ENCODE assay signal across 11 cellular contexts in the genomic region with DNA sequence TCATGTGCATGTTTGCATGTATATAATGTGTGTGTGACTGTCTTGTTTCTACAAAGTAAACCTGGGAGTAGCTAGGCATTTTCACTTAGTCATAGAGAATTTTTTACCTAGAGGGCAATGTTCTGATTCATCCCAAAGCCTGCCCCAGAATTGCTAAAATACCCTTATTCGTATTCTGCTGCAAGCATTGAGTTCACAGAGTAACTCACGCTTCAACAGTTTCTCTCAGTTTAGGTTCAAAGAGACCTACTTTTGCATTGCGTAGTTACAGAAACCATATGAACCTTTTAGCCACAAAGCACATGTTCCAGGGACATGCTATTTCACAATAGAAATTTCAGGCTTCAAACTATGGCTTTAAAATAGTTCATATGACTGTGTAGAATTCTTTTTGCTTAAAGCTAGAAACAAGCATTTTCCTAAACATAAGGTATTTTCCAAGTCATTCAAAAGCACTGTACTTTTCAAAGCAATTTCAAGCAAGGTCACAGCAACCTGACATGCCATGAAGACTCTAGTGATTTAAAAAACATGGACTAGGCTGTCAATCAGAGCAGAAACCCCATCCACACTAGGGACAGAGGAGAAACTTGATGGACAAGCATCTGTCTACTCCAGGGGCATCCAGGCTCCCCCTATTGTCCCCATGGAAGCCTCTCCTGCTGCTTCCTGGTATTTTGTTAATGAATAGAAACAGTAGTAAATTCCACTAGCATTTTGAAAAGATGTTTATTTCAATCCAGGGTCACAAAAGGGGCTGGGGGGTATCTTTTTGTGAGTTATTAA.
DNase-seq lines count a peak whose midpoint lies in the region; ATAC-seq, FAIRE-seq and TF ChIP-seq lines count a peak whose summit lies in the region.
"Had no signal": no experiment of that assay in that cellular context is flagged by ENCODE, and none has a peak within 500 bp of the region (broad histone marks: within the 10 kb centered on the region; RNA-seq: fewer than 3 reads in every experiment).

No MANE protein-coding gene starts in this region.

- H3K4me3 ChIP-seq in bronchial epithelial cell (ENCODE audit: low read depth, low read length) (no peak overlapping the region), neural cell (ENCODE audit: low read length) (peak overlapping the region; percentile 15), uterus (no peak overlapping the region)

- H3K79me2 ChIP-seq in neural cell (replicated peaks; ENCODE audit: insufficient read depth, low read length) = no peaks in the 10 kb centered on the region

- intact Hi-C loops in uterus (cut with DNase I; ENCODE audit: low total_unique reads) = no loop called here

- no peaks in the 10 kb centered on the region for H3F3A ChIP-seq in neural cell (ENCODE audit: insufficient read depth, low read length, poor library complexity, severe bottlenecking)

- FAIRE-seq in bronchial epithelial cell (lab: Jason Lieb, UNC) = no peak

- peak; percentile 29 for TF ChIP-seq EP300 in neural cell (conservative IDR thresholded peaks at IDR 0.05; ENCODE audit: poor library complexity, severe bottlenecking)

- no peak for TF ChIP-seq CTCF in bronchial epithelial cell (IDR thresholded peaks at IDR 0.05; ENCODE audit: insufficient read depth, low read length, severe bottlenecking)
- no peak for TF ChIP-seq CTCF in neural cell (IDR thresholded peaks at IDR 0.05; ENCODE audit: poor library complexity, severe bottlenecking)
- no peak for TF ChIP-seq CTCF in uterus (IDR thresholded peaks at IDR 0.05)

- no peaks in the 10 kb centered on the region for H4K20me1 ChIP-seq in neural cell (ENCODE audit: insufficient read depth)

- H3K4me1 ChIP-seq in uterus = peaks cover 0 to 9% of the 10 kb centered on the region in 2 donors

- peak overlapping the region; percentile 45 for H3K4me2 ChIP-seq in neural cell (ENCODE audit: low read length)

- H3K27ac ChIP-seq in neural cell (ENCODE audit: low read length) = no peak overlapping the region
- peak overlapping the region in 1 of 2 donors; percentile 25 for H3K27ac ChIP-seq in uterus

- peaks cover 3% of the 10 kb centered on the region for H3K9me3 ChIP-seq in neural cell (ENCODE audit: low read length)
- no peaks in the 10 kb centered on the region for H3K9me3 ChIP-seq in uterus

- TF ChIP-seq POLR2A in uterus (IDR thresholded peaks at IDR 0.05) = no peak

- ATAC-seq in GM19043 (IDR thresholded peaks at IDR 0.05; ENCODE audit: low read depth, unreplicated experiment) (peak; percentile 57), HG03097 (IDR thresholded peaks at IDR 0.05; ENCODE audit: low FRiP score, unreplicated experiment) (peak; percentile 64), HG03108 (IDR thresholded peaks at IDR 0.05; ENCODE audit: unreplicated experiment) (no peak)
- ATAC-seq: right cardiac atrium; stimulated activated naive CD8-positive, alpha-beta T cell treated with anti-CD3 and anti-CD28 coated beads, Interleukin-15, Interleukin-2, amounts not matched to agents 100 U/mL and 50 U/mL, for 24 hours had no signal

- no peak overlapping the region for H3K9ac ChIP-seq in neural cell (ENCODE audit: low read length)

- H3K9me2 ChIP-seq in neural cell (ENCODE audit: insufficient read depth, low read length) = no peaks in the 10 kb centered on the region

- H3K36me3 ChIP-seq in bronchial epithelial cell (ENCODE audit: control insufficient read depth, insufficient read depth, low read length) (no peaks in the 10 kb centered on the region), neural cell (ENCODE audit: insufficient read depth, low read length) (no peaks in the 10 kb centered on the region), uterus (no peaks in the 10 kb centered on the region)

- H2AFZ ChIP-seq in neural cell (ENCODE audit: low read depth, low read length) = no peak overlapping the region

- H3K27me3 ChIP-seq in bronchial epithelial cell (ENCODE audit: control insufficient read depth, insufficient read depth, low read length) (no peaks in the 10 kb centered on the region), neural cell (ENCODE audit: insufficient read depth, low read depth, low read length) (no peaks in the 10 kb centered on the region), uterus (no peaks in the 10 kb centered on the region)

- no peak for TF ChIP-seq RAD21 in neural cell (conservative IDR thresholded peaks at IDR 0.05)

- DNase-seq in bronchial epithelial cell (ENCODE audit: low read depth) (peak; percentile 94), NK-92 (lab: John Stamatoyannopoulos, UW; ENCODE audit: unreplicated experiment) (no peak), uterus (no peak), germinal center (ENCODE audit: low spot score) (no peak)
- DNase-seq: NCI-H2171; right cardiac atrium; stimulated activated naive CD8-positive, alpha-beta T cell treated with anti-CD3 and anti-CD28 coated beads, Interleukin-15, Interleukin-2, amounts not matched to agents 100 U/mL and 50 U/mL, for 24 hours had no signal

TF ChIP-seq in neural cell, 6 proteins besides CTCF, POLR2A, EP300 and RAD21:
- no peak for TF ChIP-seq SMC3 (conservative IDR thresholded peaks at IDR 0.05; ENCODE audit: poor library complexity)
- TF ChIP-seq EZH2 (IDR thresholded peaks at IDR 0.05; ENCODE audit: borderline replicate concordance, insufficient read depth, low read length, poor library complexity, severe bottlenecking) = no peak
- TF ChIP-seq, protein P1, sequence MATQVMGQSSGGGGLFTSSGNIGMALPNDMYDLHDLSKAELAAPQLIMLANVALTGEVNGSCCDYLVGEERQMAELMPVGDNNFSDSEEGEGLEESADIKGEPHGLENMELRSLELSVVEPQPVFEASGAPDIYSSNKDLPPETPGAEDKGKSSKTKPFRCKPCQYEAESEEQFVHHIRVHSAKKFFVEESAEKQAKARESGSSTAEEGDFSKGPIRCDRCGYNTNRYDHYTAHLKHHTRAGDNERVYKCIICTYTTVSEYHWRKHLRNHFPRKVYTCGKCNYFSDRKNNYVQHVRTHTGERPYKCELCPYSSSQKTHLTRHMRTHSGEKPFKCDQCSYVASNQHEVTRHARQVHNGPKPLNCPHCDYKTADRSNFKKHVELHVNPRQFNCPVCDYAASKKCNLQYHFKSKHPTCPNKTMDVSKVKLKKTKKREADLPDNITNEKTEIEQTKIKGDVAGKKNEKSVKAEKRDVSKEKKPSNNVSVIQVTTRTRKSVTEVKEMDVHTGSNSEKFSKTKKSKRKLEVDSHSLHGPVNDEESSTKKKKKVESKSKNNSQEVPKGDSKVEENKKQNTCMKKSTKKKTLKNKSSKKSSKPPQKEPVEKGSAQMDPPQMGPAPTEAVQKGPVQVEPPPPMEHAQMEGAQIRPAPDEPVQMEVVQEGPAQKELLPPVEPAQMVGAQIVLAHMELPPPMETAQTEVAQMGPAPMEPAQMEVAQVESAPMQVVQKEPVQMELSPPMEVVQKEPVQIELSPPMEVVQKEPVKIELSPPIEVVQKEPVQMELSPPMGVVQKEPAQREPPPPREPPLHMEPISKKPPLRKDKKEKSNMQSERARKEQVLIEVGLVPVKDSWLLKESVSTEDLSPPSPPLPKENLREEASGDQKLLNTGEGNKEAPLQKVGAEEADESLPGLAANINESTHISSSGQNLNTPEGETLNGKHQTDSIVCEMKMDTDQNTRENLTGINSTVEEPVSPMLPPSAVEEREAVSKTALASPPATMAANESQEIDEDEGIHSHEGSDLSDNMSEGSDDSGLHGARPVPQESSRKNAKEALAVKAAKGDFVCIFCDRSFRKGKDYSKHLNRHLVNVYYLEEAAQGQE (IDR thresholded peaks at IDR 0.05; ENCODE audit: borderline replicate concordance) = no peak
- no peak for TF ChIP-seq TAF1 (IDR thresholded peaks at IDR 0.05; ENCODE audit: low read depth)
- TF ChIP-seq POLR2AphosphoS5 (IDR thresholded peaks at IDR 0.05) = no peak
- no peak for TF ChIP-seq MXI1 (conservative IDR thresholded peaks at IDR 0.05; ENCODE audit: poor library complexity, severe bottlenecking)
